22 cellular contexts compared by ENCODE assay signal in genomic region chr15:86855962-86856361, GRCh38.
DNase-seq lines count a peak whose midpoint lies in the region; TF ChIP-seq lines count a peak whose summit lies in the region.
"Had no signal": no experiment of that assay in that cellular context is flagged by ENCODE, and none has a peak within 500 bp of the region (broad histone marks: within the 10 kb centered on the region; RNA-seq: fewer than 3 reads in every experiment).

No MANE protein-coding gene starts in this region.

- H3K27me3 ChIP-seq in SK-N-SH (ENCODE audit: insufficient read depth) (no peaks in the 10 kb centered on the region), smooth muscle cell (ENCODE audit: low read depth) (no peaks in the 10 kb centered on the region)
- H3K27me3 ChIP-seq: BLaER1 treated with 17β-estradiol and CSF1 and Interleukin-3, amounts not matched to agents 10 nM and 100 nM; Peyer's patch had no signal

- intact Hi-C loops in posterior vena cava (cut with DNase I), result no loop called here

- CTCF ChIA-PET in SK-N-SH (lab: Yijun Ruan, JAX), result no interaction called here

- peaks cover 0 to 18% of the 10 kb centered on the region in 2 experiments; a peak in 2 of 4 replicates for H3K4me1 ChIP-seq in SK-N-SH (ENCODE audit: control insufficient read depth in 1 of 2, insufficient read depth in 2 of 2, low read depth in 1 of 2, low read length in 1 of 2)
- no peaks in the 10 kb centered on the region for H3K4me1 ChIP-seq in smooth muscle cell (ENCODE audit: low read depth)
- H3K4me1 ChIP-seq: BLaER1 treated with 17β-estradiol and CSF1 and Interleukin-3, amounts not matched to agents 10 nM and 100 nM; Peyer's patch had no signal

- H4K20me1 ChIP-seq in SK-N-SH (ENCODE audit: insufficient read depth), result no peaks in the 10 kb centered on the region
- H4K20me1 ChIP-seq in smooth muscle cell (ENCODE audit: low read depth), result no peaks in the 10 kb centered on the region
- H4K20me1 ChIP-seq: BLaER1 treated with 17β-estradiol and CSF1 and Interleukin-3, amounts not matched to agents 10 nM and 100 nM had no signal

- DNase-seq in NCI-H146 (lab: John Stamatoyannopoulos, UW) (peak; percentile 69), SK-N-SH (peak; percentile 22), left kidney (ENCODE audit: low read depth, low spot score) (peak; percentile 38), smooth muscle cell (lab: John Stamatoyannopoulos, UW; ENCODE audit: unreplicated experiment) (no peak), DMS 273 (lab: John Stamatoyannopoulos, UW; ENCODE audit: unreplicated experiment) (no peak), posterior vena cava (ENCODE audit: low spot score) (no peak), NCI-H1105 treated with DMSO at 0.1 percent for 48 hours (lab: John Stamatoyannopoulos, UW) (no peak)
- DNase-seq: CD4-positive, alpha-beta T cell; DMS53; GDM1; GM23248; H9; NCI-H1092; NCI-H1436; NCI-H1930; NCI-H2107; NCI-H446; NCI-H526; OCI-M1; Peyer's patch had no signal

- H3K36me3 ChIP-seq in SK-N-SH (replicated peaks in 1 of 2; ENCODE audit: control insufficient read depth in 1 of 2, insufficient read depth in 2 of 2, low read length in 1 of 2) (no peaks in the 10 kb centered on the region), smooth muscle cell (ENCODE audit: low read depth) (no peaks in the 10 kb centered on the region)
- H3K36me3 ChIP-seq: BLaER1 treated with 17β-estradiol and CSF1 and Interleukin-3, amounts not matched to agents 10 nM and 100 nM; Peyer's patch had no signal

- no peak overlapping the region; the same call in 1 of the 2 replicates for H3K9ac ChIP-seq in SK-N-SH
- H3K9ac ChIP-seq in smooth muscle cell (ENCODE audit: low read depth), result no peak overlapping the region
- H3K9ac ChIP-seq: BLaER1 treated with 17β-estradiol and CSF1 and Interleukin-3, amounts not matched to agents 10 nM and 100 nM; GM23248 had no signal

- POLR2A ChIA-PET in SK-N-SH (lab: Yijun Ruan, JAX), result no interaction called here

- no peaks in the 10 kb centered on the region for H3K79me2 ChIP-seq in SK-N-SH (ENCODE audit: insufficient read depth)
- H3K79me2 ChIP-seq in smooth muscle cell (ENCODE audit: low read depth), result no peaks in the 10 kb centered on the region

- peak overlapping the region; percentile 55; the same call in 1 of the 2 replicates for H2AFZ ChIP-seq in SK-N-SH (ENCODE audit: low read depth)
- peak overlapping the region; percentile 29 for H2AFZ ChIP-seq in smooth muscle cell (ENCODE audit: low read depth)
- H2AFZ ChIP-seq: GM23248 had no signal

- H3K9me2 ChIP-seq in SK-N-SH, result no peaks in the 10 kb centered on the region

- peak overlapping the region in 1 of 2 experiments; percentile 55; a peak in 2 of 4 replicates for H3K27ac ChIP-seq in SK-N-SH (ENCODE audit: low read depth in 2 of 2, low read length in 1 of 2)
- H3K27ac ChIP-seq in smooth muscle cell (ENCODE audit: low read depth), result no peak overlapping the region
- H3K27ac ChIP-seq: BLaER1 treated with 17β-estradiol and CSF1 and Interleukin-3, amounts not matched to agents 10 nM and 100 nM; GM23248; Peyer's patch had no signal

- H3K4me2 ChIP-seq in SK-N-SH (peak overlapping the region; percentile 67), smooth muscle cell (peak overlapping the region; percentile 54)
- H3K4me2 ChIP-seq: BLaER1 treated with 17β-estradiol and CSF1 and Interleukin-3, amounts not matched to agents 10 nM and 100 nM had no signal

- no peak; a peak in 1 of 4 replicates for TF ChIP-seq EP300 in SK-N-SH (IDR thresholded peaks at IDR 0.05; ENCODE audit: borderline replicate concordance in 1 of 2, low read depth in 1 of 2, low read length in 1 of 2)

- H3F3A ChIP-seq in SK-N-SH (replicated peaks; ENCODE audit: insufficient read depth), result peaks cover 5% of the 10 kb centered on the region
- H3F3A ChIP-seq in smooth muscle cell (ENCODE audit: low read depth), result peaks cover 6% of the 10 kb centered on the region

- WGBS in SK-N-SH (ENCODE audit: low lambda C conversion rate), result 10% methylated on average over 3 of the region's 3 CpGs
- WGBS in smooth muscle cell (ENCODE audit: low lambda C conversion rate), result 3% methylated on average over 3 of the region's 3 CpGs

- H3K4me3 ChIP-seq in SK-N-SH (ENCODE audit: low read depth in 2 of 2, low read length in 1 of 2), result no peak overlapping the region
- no peak overlapping the region for H3K4me3 ChIP-seq in smooth muscle cell
- H3K4me3 ChIP-seq: BLaER1 treated with 17β-estradiol and CSF1 and Interleukin-3, amounts not matched to agents 10 nM and 100 nM; GM12878; GM23248; Peyer's patch had no signal

- H3K9me3 ChIP-seq in SK-N-SH, result no peaks in the 10 kb centered on the region
- H3K9me3 ChIP-seq in smooth muscle cell (replicated peaks; ENCODE audit: low read depth), result no peaks in the 10 kb centered on the region
- H3K9me3 ChIP-seq: Peyer's patch had no signal

- TF ChIP-seq RAD21 in SK-N-SH (IDR thresholded peaks at IDR 0.05; ENCODE audit: low read length), result no peak

- TF ChIP-seq CTCF in SK-N-SH (IDR thresholded peaks at IDR 0.05) (no peak), smooth muscle cell (IDR thresholded peaks at IDR 0.05; ENCODE audit: borderline replicate concordance, insufficient read depth, poor library complexity, severe bottlenecking) (no peak)

TF ChIP-seq in SK-N-SH, 30 proteins besides CTCF, POLR2A, EP300 and RAD21 (continues in another document):
- TF ChIP-seq FOXJ3 (CRISPR knock-in tag; IDR thresholded peaks at IDR 0.05), result no peak
- TF ChIP-seq FOXM1 (IDR thresholded peaks at IDR 0.05; ENCODE audit: low read depth), result no peak
- TF ChIP-seq NRF1 (IDR thresholded peaks at IDR 0.05; ENCODE audit: low read depth, low read length), result no peak
- TF ChIP-seq MXI1 (IDR thresholded peaks at IDR 0.05; ENCODE audit: low read depth, low read length), result no peak
- TF ChIP-seq ELF1 (IDR thresholded peaks at IDR 0.05), result no peak
- TF ChIP-seq USF2 (IDR thresholded peaks at IDR 0.05; ENCODE audit: borderline replicate concordance, low read depth, low read length), result no peak
- no peak for TF ChIP-seq RFX5 (IDR thresholded peaks at IDR 0.05; ENCODE audit: low read length)
- TF ChIP-seq YY1 (IDR thresholded peaks at IDR 0.05; ENCODE audit: low read depth), result no peak
- TF ChIP-seq GATA2 (CRISPR knock-in tag; IDR thresholded peaks at IDR 0.05), result peak; percentile 65
- no peak for TF ChIP-seq USF1 (IDR thresholded peaks at IDR 0.05; ENCODE audit: borderline replicate concordance, low read depth)
- TF ChIP-seq SMC3 (IDR thresholded peaks at IDR 0.05; ENCODE audit: low read depth, low read length), result no peak
- TF ChIP-seq RCOR1 (IDR thresholded peaks at IDR 0.05; ENCODE audit: low read length), result no peak
- TF ChIP-seq REST (IDR thresholded peaks at IDR 0.05; ENCODE audit: low read depth, low read length), result no peak
- TF ChIP-seq IRF3 (IDR thresholded peaks at IDR 0.05; ENCODE audit: low read depth, low read length), result no peak
- no peak for TF ChIP-seq MAX (IDR thresholded peaks at IDR 0.05; ENCODE audit: low read depth)

Comparison
In these comparisons a context has a peak if more than half of its experiments do, and no peak if none do; other contexts are left out.
1. DNase-seq: peak in NCI-H146 (single experiment), SK-N-SH (single experiment) and left kidney (single experiment); none in smooth muscle cell (single experiment), DMS 273 (single experiment), posterior vena cava (single experiment) and NCI-H1105 treated with DMSO at 0.1 percent for 48 hours (single experiment).